ENCODE assay signal across 14 cellular contexts in the genomic region with DNA sequence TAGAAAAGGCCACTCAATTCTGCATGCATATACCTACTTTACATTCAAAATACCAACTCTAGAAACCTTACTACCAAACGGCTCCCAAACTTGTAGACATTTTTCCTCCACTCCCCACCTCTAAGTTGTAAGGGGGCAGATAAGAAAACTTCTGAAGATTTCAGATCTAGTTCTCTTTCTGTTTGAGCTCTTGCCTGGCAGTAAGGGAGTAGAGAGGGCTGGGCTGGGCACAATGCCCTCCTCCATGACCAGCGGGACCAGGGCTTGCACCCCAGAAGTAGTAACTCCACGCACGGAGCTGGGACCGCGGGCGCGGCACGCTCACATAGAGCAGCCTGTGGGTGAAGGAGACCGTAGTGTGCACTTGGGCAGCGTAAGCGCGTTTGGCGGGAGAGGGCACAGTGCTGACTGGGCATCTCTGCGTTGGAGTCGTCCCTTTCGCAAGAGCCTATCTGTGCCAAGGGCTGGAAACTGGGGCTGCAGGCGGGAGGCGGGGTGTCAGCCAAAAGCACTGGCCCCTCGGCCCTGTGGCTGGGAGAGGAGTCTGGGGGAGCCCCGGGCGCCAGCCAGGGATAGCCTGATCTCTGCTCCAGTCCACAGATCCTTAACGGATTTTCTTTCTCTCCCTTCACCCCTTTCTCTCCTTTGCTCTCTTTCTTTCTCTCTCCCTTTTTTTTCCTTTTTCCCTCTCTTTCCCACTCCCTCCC. TPM values are rescaled to one million over a fixed set of nuclear protein-coding genes. Genes with fewer than 3 reads are reported as not detected.
A peak's percentile ranks its signal among the peaks of the same experiment; 100 is the strongest.
DNase-seq lines count a peak whose midpoint lies in the region; ATAC-seq and TF ChIP-seq lines count a peak whose summit lies in the region.
"Had no signal": no experiment of that assay in that cellular context is flagged by ENCODE, and none has a peak within 500 bp of the region (broad histone marks: within the 10 kb centered on the region; RNA-seq: fewer than 3 reads in every experiment).

No MANE protein-coding gene starts in this region.

- peaks cover 34% of the 10 kb centered on the region for H3K27me3 Mint-ChIP-seq in activated CD8-positive, alpha-beta T cell treated with anti-CD3 and anti-CD28 coated beads for 36 hours
- peaks cover 23% of the 10 kb centered on the region for H3K27me3 Mint-ChIP-seq in activated CD8-positive, alpha-beta T cell treated with anti-CD3 and anti-CD28 coated beads, Interleukin-2, amount 10 ng/mL, durations not matched to agents 7 days and 5 days (ENCODE audit: low read depth)

- DNase-seq in BJ (ENCODE audit: low read depth) = no peak
- DNase-seq in M059J (ENCODE audit: low read depth) = peak; percentile 35
- peak; percentile 43 for DNase-seq in left kidney (ENCODE audit: low read depth, low spot score)
- no peak for DNase-seq in activated CD8-positive, alpha-beta T cell treated with anti-CD3 and anti-CD28 coated beads for 36 hours
- DNase-seq in germinal center (ENCODE audit: low spot score) = no peak
- DNase-seq in activated CD8-positive, alpha-beta T cell treated with anti-CD3 and anti-CD28 coated beads, Interleukin-2, amount 10 ng/mL, durations not matched to agents 7 days and 5 days = no peak
- DNase-seq: activated CD4-positive, alpha-beta T cell treated with anti-CD3 and anti-CD28 coated beads, Interleukin-2, amount 50 U/mL, for 4 hours; HCEC 1CT; PC-3 had no signal

- no peak overlapping the region for H3K27ac Mint-ChIP-seq in activated CD8-positive, alpha-beta T cell treated with anti-CD3 and anti-CD28 coated beads for 36 hours
- no peak overlapping the region for H3K27ac Mint-ChIP-seq in activated CD8-positive, alpha-beta T cell treated with anti-CD3 and anti-CD28 coated beads, Interleukin-2, amount 10 ng/mL, durations not matched to agents 7 days and 5 days

- H3K27me3 ChIP-seq in BJ (ENCODE audit: control insufficient read depth, insufficient read depth, low read length) = peaks cover 3% of the 10 kb centered on the region
- H3K27me3 ChIP-seq: BLaER1 had no signal

- H3K36me3 ChIP-seq in BJ (ENCODE audit: control insufficient read depth, insufficient read depth, low read length) = no peaks in the 10 kb centered on the region
- H3K36me3 ChIP-seq: adrenal gland, BLaER1, neutrophil had no signal

- POLR2A ChIA-PET in BJ (lab: Charles Lee) = no interaction called here
- POLR2A ChIA-PET in activated CD8-positive, alpha-beta T cell treated with anti-CD3 and anti-CD28 coated beads for 36 hours (lab: Charles Lee) = no interaction called here
- POLR2A ChIA-PET in activated CD8-positive, alpha-beta T cell treated with anti-CD3 and anti-CD28 coated beads, Interleukin-2, amount 10 ng/mL, durations not matched to agents 7 days and 5 days (lab: Charles Lee) = no interaction called here

- TF ChIP-seq CTCF in BJ (IDR thresholded peaks at IDR 0.05; ENCODE audit: insufficient read depth, low read depth, low read length) = no peak
- no peak for TF ChIP-seq CTCF in activated CD8-positive, alpha-beta T cell treated with anti-CD3 and anti-CD28 coated beads for 36 hours (IDR thresholded peaks at IDR 0.05)

- intact Hi-C loops in activated CD8-positive, alpha-beta T cell treated with anti-CD3 and anti-CD28 coated beads for 36 hours (cut with micrococcal nuclease) = no loop called here

- ATAC-seq in SK-N-SH treated with all-trans-retinoic acid at 6 μM for 48 hours = peak; percentile 61; the same call in 2 of the 3 replicates
- no peak for ATAC-seq in activated CD8-positive, alpha-beta T cell treated with anti-CD3 and anti-CD28 coated beads for 36 hours
- ATAC-seq in activated CD8-positive, alpha-beta T cell treated with anti-CD3 and anti-CD28 coated beads, Interleukin-2, amount 10 ng/mL, durations not matched to agents 7 days and 5 days = no peak
- no peak for ATAC-seq in GM21786 (IDR thresholded peaks at IDR 0.05; ENCODE audit: unreplicated experiment)
- ATAC-seq: PC-3 had no signal

- no peaks in the 10 kb centered on the region for H3K4me1 Mint-ChIP-seq in activated CD8-positive, alpha-beta T cell treated with anti-CD3 and anti-CD28 coated beads for 36 hours (ENCODE audit: low read depth)
- H3K4me1 Mint-ChIP-seq in activated CD8-positive, alpha-beta T cell treated with anti-CD3 and anti-CD28 coated beads, Interleukin-2, amount 10 ng/mL, durations not matched to agents 7 days and 5 days (ENCODE audit: low read depth) = no peaks in the 10 kb centered on the region

- peaks cover 2% of the 10 kb centered on the region for H3K36me3 Mint-ChIP-seq in activated CD8-positive, alpha-beta T cell treated with anti-CD3 and anti-CD28 coated beads for 36 hours (ENCODE audit: low read depth)
- no peaks in the 10 kb centered on the region for H3K36me3 Mint-ChIP-seq in activated CD8-positive, alpha-beta T cell treated with anti-CD3 and anti-CD28 coated beads, Interleukin-2, amount 10 ng/mL, durations not matched to agents 7 days and 5 days (ENCODE audit: low read depth)

- no peak overlapping the region for H3K4me3 Mint-ChIP-seq in activated CD8-positive, alpha-beta T cell treated with anti-CD3 and anti-CD28 coated beads for 36 hours
- H3K4me3 Mint-ChIP-seq in activated CD8-positive, alpha-beta T cell treated with anti-CD3 and anti-CD28 coated beads, Interleukin-2, amount 10 ng/mL, durations not matched to agents 7 days and 5 days = no peak overlapping the region

- H3K9me3 Mint-ChIP-seq in activated CD8-positive, alpha-beta T cell treated with anti-CD3 and anti-CD28 coated beads for 36 hours = peaks cover 3% of the 10 kb centered on the region
- peaks cover 9% of the 10 kb centered on the region for H3K9me3 Mint-ChIP-seq in activated CD8-positive, alpha-beta T cell treated with anti-CD3 and anti-CD28 coated beads, Interleukin-2, amount 10 ng/mL, durations not matched to agents 7 days and 5 days (ENCODE audit: insufficient read depth)

- peak overlapping the region; percentile 49 for H3K4me3 ChIP-seq in BJ (ENCODE audit: low read depth, low read length)
- H3K4me3 ChIP-seq: adrenal gland, BLaER1 had no signal

- CTCF ChIA-PET in BJ (lab: Yijun Ruan, JAX) = no interaction called here
- CTCF ChIA-PET in activated CD8-positive, alpha-beta T cell treated with anti-CD3 and anti-CD28 coated beads for 36 hours (lab: Charles Lee) = no interaction called here
- CTCF ChIA-PET in activated CD8-positive, alpha-beta T cell treated with anti-CD3 and anti-CD28 coated beads, Interleukin-2, amount 10 ng/mL, durations not matched to agents 7 days and 5 days (lab: Charles Lee) = no interaction called here

TF ChIP-seq in SK-N-SH treated with all-trans-retinoic acid at 6 μM for 48 hours, 23 proteins besides CTCF, POLR2A, EP300 and RAD21 (continues in another document):
- TF ChIP-seq, protein P1, sequence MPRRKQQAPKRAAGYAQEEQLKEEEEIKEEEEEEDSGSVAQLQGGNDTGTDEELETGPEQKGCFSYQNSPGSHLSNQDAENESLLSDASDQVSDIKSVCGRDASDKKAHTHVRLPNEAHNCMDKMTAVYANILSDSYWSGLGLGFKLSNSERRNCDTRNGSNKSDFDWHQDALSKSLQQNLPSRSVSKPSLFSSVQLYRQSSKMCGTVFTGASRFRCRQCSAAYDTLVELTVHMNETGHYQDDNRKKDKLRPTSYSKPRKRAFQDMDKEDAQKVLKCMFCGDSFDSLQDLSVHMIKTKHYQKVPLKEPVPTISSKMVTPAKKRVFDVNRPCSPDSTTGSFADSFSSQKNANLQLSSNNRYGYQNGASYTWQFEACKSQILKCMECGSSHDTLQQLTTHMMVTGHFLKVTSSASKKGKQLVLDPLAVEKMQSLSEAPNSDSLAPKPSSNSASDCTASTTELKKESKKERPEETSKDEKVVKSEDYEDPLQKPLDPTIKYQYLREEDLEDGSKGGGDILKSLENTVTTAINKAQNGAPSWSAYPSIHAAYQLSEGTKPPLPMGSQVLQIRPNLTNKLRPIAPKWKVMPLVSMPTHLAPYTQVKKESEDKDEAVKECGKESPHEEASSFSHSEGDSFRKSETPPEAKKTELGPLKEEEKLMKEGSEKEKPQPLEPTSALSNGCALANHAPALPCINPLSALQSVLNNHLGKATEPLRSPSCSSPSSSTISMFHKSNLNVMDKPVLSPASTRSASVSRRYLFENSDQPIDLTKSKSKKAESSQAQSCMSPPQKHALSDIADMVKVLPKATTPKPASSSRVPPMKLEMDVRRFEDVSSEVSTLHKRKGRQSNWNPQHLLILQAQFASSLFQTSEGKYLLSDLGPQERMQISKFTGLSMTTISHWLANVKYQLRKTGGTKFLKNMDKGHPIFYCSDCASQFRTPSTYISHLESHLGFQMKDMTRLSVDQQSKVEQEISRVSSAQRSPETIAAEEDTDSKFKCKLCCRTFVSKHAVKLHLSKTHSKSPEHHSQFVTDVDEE (CRISPR knock-in tag; IDR thresholded peaks at IDR 0.05) = no peak
- TF ChIP-seq TOX (CRISPR knock-in tag; IDR thresholded peaks at IDR 0.05; ENCODE audit: borderline replicate concordance) (no peak), CSDC2 (CRISPR knock-in tag; IDR thresholded peaks at IDR 0.05) (no peak), ARNTL (CRISPR knock-in tag; IDR thresholded peaks at IDR 0.05; ENCODE audit: borderline replicate concordance, low read depth) (no peak), TCF4 (CRISPR knock-in tag; IDR thresholded peaks at IDR 0.05; ENCODE audit: borderline replicate concordance) (no peak), BACH2 (CRISPR knock-in tag; IDR thresholded peaks at IDR 0.05; ENCODE audit: borderline replicate concordance) (no peak), SNAI2 (CRISPR knock-in tag; IDR thresholded peaks at IDR 0.05) (no peak), ISL1 (CRISPR knock-in tag; IDR thresholded peaks at IDR 0.05) (no peak)
- TF ChIP-seq, protein P2, sequence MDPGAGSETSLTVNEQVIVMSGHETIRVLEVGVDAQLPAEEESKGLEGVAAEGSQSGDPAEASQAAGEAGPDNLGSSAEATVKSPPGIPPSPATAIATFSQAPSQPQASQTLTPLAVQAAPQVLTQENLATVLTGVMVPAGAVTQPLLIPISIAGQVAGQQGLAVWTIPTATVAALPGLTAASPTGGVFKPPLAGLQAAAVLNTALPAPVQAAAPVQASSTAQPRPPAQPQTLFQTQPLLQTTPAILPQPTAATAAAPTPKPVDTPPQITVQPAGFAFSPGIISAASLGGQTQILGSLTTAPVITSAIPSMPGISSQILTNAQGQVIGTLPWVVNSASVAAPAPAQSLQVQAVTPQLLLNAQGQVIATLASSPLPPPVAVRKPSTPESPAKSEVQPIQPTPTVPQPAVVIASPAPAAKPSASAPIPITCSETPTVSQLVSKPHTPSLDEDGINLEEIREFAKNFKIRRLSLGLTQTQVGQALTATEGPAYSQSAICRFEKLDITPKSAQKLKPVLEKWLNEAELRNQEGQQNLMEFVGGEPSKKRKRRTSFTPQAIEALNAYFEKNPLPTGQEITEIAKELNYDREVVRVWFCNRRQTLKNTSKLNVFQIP (CRISPR knock-in tag; IDR thresholded peaks at IDR 0.05; ENCODE audit: borderline replicate concordance, low read depth) = no peak

RNA-seq across cellular contexts. Expression of a gene that starts 32.4 kb away (rescaled TPM):
- 0.40 and 0.42 TPM in 2 replicates for polyA plus RNA-seq in BJ (2011; rRNA removed)
- polyA minus RNA-seq in BJ (2011; rRNA and poly(A)+ RNA removed) = 0.38 and 1.3 TPM in 2 replicates
- 1.2 and 3.5 TPM in 2 replicates for total RNA-seq in M059J (2014; rRNA removed; shearing (Covaris generic))
- under 1 TPM in 1 of 2 experiments, not detected in 1; 0.11 TPM for total RNA-seq in activated CD8-positive, alpha-beta T cell treated with anti-CD3 and anti-CD28 coated beads for 36 hours
- total RNA-seq in activated CD8-positive, alpha-beta T cell treated with anti-CD3 and anti-CD28 coated beads, Interleukin-2, amount 10 ng/mL, durations not matched to agents 7 days and 5 days = under 1 TPM; 0.47 to 0.61 TPM
- total RNA-seq: PC-3 had no signal

Comparison
In these comparisons a context has a peak if more than half of its experiments do, and no peak if none do; other contexts are left out.
1. DNase-seq: peak in M059J (single experiment) and left kidney (single experiment); none in BJ (single experiment), activated CD8-positive, alpha-beta T cell treated with anti-CD3 and anti-CD28 coated beads for 36 hours (single experiment), germinal center (single experiment) and activated CD8-positive, alpha-beta T cell treated with anti-CD3 and anti-CD28 coated beads, Interleukin-2, amount 10 ng/mL, durations not matched to agents 7 days and 5 days (single experiment).